ENCODE assay signal across 22 cellular contexts in genomic region chr9:89390578-89390977, GRCh38.
DNase-seq lines count a peak whose midpoint lies in the region; ATAC-seq, FAIRE-seq and TF ChIP-seq lines count a peak whose summit lies in the region.
"Had no signal": no experiment of that assay in that cellular context is flagged by ENCODE, and none has a peak within 500 bp of the region (broad histone marks: within the 10 kb centered on the region; RNA-seq: fewer than 3 reads in every experiment).

No MANE protein-coding gene starts in this region.

- no peak for DNase-seq in natural killer cell treated with Interleukin-12 subunit alpha and Interleukin-12 subunit beta and Interleukin-15 and Interleukin-18, amount 100 ng/mL, for 72 hours (ENCODE audit: low spot score)
- DNase-seq in natural killer cell (no peak), kidney (no peak), MV-4-11 (lab: John Stamatoyannopoulos, UW) (no peak), heart left ventricle (no peak)
- DNase-seq in activated T-helper 1 cell treated with anti-CD3 and anti-CD28 coated beads, Interleukin-12 subunit alpha, Interleukin-12 subunit beta, Interleukin-2, Interleukin-4 antibody, amounts not matched to agents 30 ng/mL and 10 ng/mL and 1 ng/mL, durations not matched to agents 14 hours and 24 hours and 36 hours (ENCODE audit: low spot score): no peak
- DNase-seq: activated CD4-positive, alpha-beta T cell treated with anti-CD3 and anti-CD28 coated beads for 4 hours; Calu3; islet precursor cell; Karpas-422; naive B cell; RPMI8226; substantia nigra; upper lobe of right lung had no signal

- H3K36me3 ChIP-seq in kidney (ENCODE audit: control insufficient read depth in 1 of 2, insufficient read depth in 2 of 2, low read length in 2 of 2) (peaks cover 20 to 33% of the 10 kb centered on the region in 2 donors), heart left ventricle (peaks cover 0 to 95% (median 23%) of the 10 kb centered on the region in 9 donors)
- H3K36me3 ChIP-seq: SJSA1 had no signal

- ATAC-seq in natural killer cell treated with Interleukin-12 subunit alpha and Interleukin-12 subunit beta and Interleukin-15 and Interleukin-18, amount 100 ng/mL, for 72 hours: no peak
- ATAC-seq in natural killer cell (no peak), heart left ventricle (no peak), GM21576 (IDR thresholded peaks at IDR 0.05; ENCODE audit: unreplicated experiment) (no peak)
- ATAC-seq: right cardiac atrium, upper lobe of right lung had no signal

- no peaks in the 10 kb centered on the region for H3K9me3 Mint-ChIP-seq in natural killer cell treated with Interleukin-12 subunit alpha and Interleukin-12 subunit beta and Interleukin-15 and Interleukin-18, amount 100 ng/mL, for 72 hours
- H3K9me3 Mint-ChIP-seq in natural killer cell: no peaks in the 10 kb centered on the region
- H3K9me3 Mint-ChIP-seq in activated T-helper 1 cell treated with anti-CD3 and anti-CD28 coated beads, Interleukin-12 subunit alpha, Interleukin-12 subunit beta, Interleukin-2, Interleukin-4 antibody, amounts not matched to agents 30 ng/mL and 10 ng/mL and 1 ng/mL, durations not matched to agents 14 hours and 24 hours and 36 hours: no peaks in the 10 kb centered on the region
- H3K9me3 Mint-ChIP-seq: activated T-helper 2 cell treated with anti-CD3 and anti-CD28 coated beads, Interferon-gamma antibody, Interleukin-2, Interleukin-4, amounts not matched to agents 10 μg/mL and 5 μg/mL and 100 μg/mL, durations not matched to agents 14 hours and 24 hours and 36 hours; brain; mesothelial cell of epicardium; naive B cell had no signal

- H3K4me1 Mint-ChIP-seq in natural killer cell treated with Interleukin-12 subunit alpha and Interleukin-12 subunit beta and Interleukin-15 and Interleukin-18, amount 100 ng/mL, for 72 hours (ENCODE audit: low read depth in 2 of 2): peaks cover 40 to 41% of the 10 kb centered on the region in 2 donors
- peaks cover 6 to 19% of the 10 kb centered on the region in 2 donors for H3K4me1 Mint-ChIP-seq in natural killer cell
- H3K4me1 Mint-ChIP-seq in activated T-helper 1 cell treated with anti-CD3 and anti-CD28 coated beads, Interleukin-12 subunit alpha, Interleukin-12 subunit beta, Interleukin-2, Interleukin-4 antibody, amounts not matched to agents 30 ng/mL and 10 ng/mL and 1 ng/mL, durations not matched to agents 14 hours and 24 hours and 36 hours (ENCODE audit: low read depth): peaks cover 23% of the 10 kb centered on the region
- H3K4me1 Mint-ChIP-seq: brain, mesothelial cell of epicardium had no signal

- H3K4me1 ChIP-seq in kidney (ENCODE audit: control insufficient read depth in 1 of 2, insufficient read depth in 1 of 2, low read depth in 1 of 2, low read length in 2 of 2) (peaks cover 29 to 32% of the 10 kb centered on the region in 2 donors), heart left ventricle (peaks cover 0 to 22% (median 3%) of the 10 kb centered on the region in 12 donors)
- H3K4me1 ChIP-seq: upper lobe of right lung had no signal

- H3K4me3 ChIP-seq in kidney (ENCODE audit: low read length in 2 of 2) (peak overlapping the region in 1 of 2 donors; percentile 11), heart left ventricle (no peak overlapping the region)
- H3K4me3 ChIP-seq: adrenal gland, BLaER1, SJSA1, upper lobe of right lung had no signal

- H3K9me3 ChIP-seq in kidney (ENCODE audit: control insufficient read depth in 1 of 2, low read length in 2 of 2) (no peaks in the 10 kb centered on the region), heart left ventricle (no peaks in the 10 kb centered on the region)
- H3K9me3 ChIP-seq: adrenal gland, BLaER1, SJSA1, upper lobe of right lung had no signal

- no peak for TF ChIP-seq POLR2A in heart left ventricle (IDR thresholded peaks at IDR 0.05)

- no peak for TF ChIP-seq CTCF in natural killer cell (IDR thresholded peaks at IDR 0.05)
- TF ChIP-seq CTCF in kidney (IDR thresholded peaks at IDR 0.05; ENCODE audit: borderline replicate concordance, extremely low read depth, insufficient read depth): no peak
- TF ChIP-seq CTCF in heart left ventricle (IDR thresholded peaks at IDR 0.05): no peak

- intact Hi-C loops in natural killer cell (cut with micrococcal nuclease): no loop called here
- intact Hi-C loops in activated T-helper 1 cell treated with anti-CD3 and anti-CD28 coated beads, Interleukin-12 subunit alpha, Interleukin-12 subunit beta, Interleukin-2, Interleukin-4 antibody, amounts not matched to agents 30 ng/mL and 10 ng/mL and 1 ng/mL, durations not matched to agents 14 hours and 24 hours and 36 hours (cut with micrococcal nuclease): no loop called here
- intact Hi-C loops in kidney (cut with DNase I): no loop called here
- intact Hi-C loops in heart left ventricle (cut with DNase I): no loop called here

- no peak overlapping the region for H3K9ac ChIP-seq in kidney (ENCODE audit: low read length in 2 of 2)
- H3K9ac ChIP-seq: BLaER1 had no signal

- no peak overlapping the region for H3K4me3 Mint-ChIP-seq in natural killer cell treated with Interleukin-12 subunit alpha and Interleukin-12 subunit beta and Interleukin-15 and Interleukin-18, amount 100 ng/mL, for 72 hours
- H3K4me3 Mint-ChIP-seq in natural killer cell: no peak overlapping the region
- H3K4me3 Mint-ChIP-seq in activated T-helper 1 cell treated with anti-CD3 and anti-CD28 coated beads, Interleukin-12 subunit alpha, Interleukin-12 subunit beta, Interleukin-2, Interleukin-4 antibody, amounts not matched to agents 30 ng/mL and 10 ng/mL and 1 ng/mL, durations not matched to agents 14 hours and 24 hours and 36 hours: no peak overlapping the region
- H3K4me3 Mint-ChIP-seq: brain, mesothelial cell of epicardium, naive B cell had no signal

- no peak for FAIRE-seq in kidney (lab: Jason Lieb, UNC)

- H3K27me3 Mint-ChIP-seq in natural killer cell treated with Interleukin-12 subunit alpha and Interleukin-12 subunit beta and Interleukin-15 and Interleukin-18, amount 100 ng/mL, for 72 hours: no peaks in the 10 kb centered on the region
- H3K27me3 Mint-ChIP-seq in natural killer cell (ENCODE audit: low read depth in 2 of 2): no peaks in the 10 kb centered on the region
- H3K27me3 Mint-ChIP-seq in activated T-helper 1 cell treated with anti-CD3 and anti-CD28 coated beads, Interleukin-12 subunit alpha, Interleukin-12 subunit beta, Interleukin-2, Interleukin-4 antibody, amounts not matched to agents 30 ng/mL and 10 ng/mL and 1 ng/mL, durations not matched to agents 14 hours and 24 hours and 36 hours (ENCODE audit: insufficient read depth): peaks cover 2% of the 10 kb centered on the region
- H3K27me3 Mint-ChIP-seq: brain, naive B cell had no signal

- peak overlapping the region; percentile 86 to 96 for H3K27ac Mint-ChIP-seq in natural killer cell treated with Interleukin-12 subunit alpha and Interleukin-12 subunit beta and Interleukin-15 and Interleukin-18, amount 100 ng/mL, for 72 hours
- peak overlapping the region in 1 of 2 donors; percentile 42 for H3K27ac Mint-ChIP-seq in natural killer cell
- peak overlapping the region; percentile 12 for H3K27ac Mint-ChIP-seq in activated T-helper 1 cell treated with anti-CD3 and anti-CD28 coated beads, Interleukin-12 subunit alpha, Interleukin-12 subunit beta, Interleukin-2, Interleukin-4 antibody, amounts not matched to agents 30 ng/mL and 10 ng/mL and 1 ng/mL, durations not matched to agents 14 hours and 24 hours and 36 hours
- H3K27ac Mint-ChIP-seq: activated T-helper 2 cell treated with anti-CD3 and anti-CD28 coated beads, Interferon-gamma antibody, Interleukin-2, Interleukin-4, amounts not matched to agents 10 μg/mL and 5 μg/mL and 100 μg/mL, durations not matched to agents 14 hours and 24 hours and 36 hours; mesothelial cell of epicardium had no signal

- H3K36me3 Mint-ChIP-seq in natural killer cell treated with Interleukin-12 subunit alpha and Interleukin-12 subunit beta and Interleukin-15 and Interleukin-18, amount 100 ng/mL, for 72 hours: peaks cover 20% of the 10 kb centered on the region
- peaks cover 12% of the 10 kb centered on the region for H3K36me3 Mint-ChIP-seq in natural killer cell
- peaks cover 80% of the 10 kb centered on the region for H3K36me3 Mint-ChIP-seq in activated T-helper 1 cell treated with anti-CD3 and anti-CD28 coated beads, Interleukin-12 subunit alpha, Interleukin-12 subunit beta, Interleukin-2, Interleukin-4 antibody, amounts not matched to agents 30 ng/mL and 10 ng/mL and 1 ng/mL, durations not matched to agents 14 hours and 24 hours and 36 hours (ENCODE audit: low read depth)

- no peaks in the 10 kb centered on the region for H3K27me3 ChIP-seq in heart left ventricle
- H3K27me3 ChIP-seq: adrenal gland, BLaER1, SJSA1, upper lobe of right lung had no signal

- 87 to 93% (median 90%) methylated on average over 5 of the region's 5 CpGs for WGBS in heart left ventricle, 4 donors

- peak overlapping the region; percentile 25 to 54 for H3K27ac ChIP-seq in kidney (ENCODE audit: low read depth in 2 of 2, low read length in 2 of 2)
- H3K27ac ChIP-seq in heart left ventricle: no peak overlapping the region
- H3K27ac ChIP-seq: BLaER1, SJSA1, upper lobe of right lung had no signal

Comparison
In these comparisons a context has a peak if more than half of its experiments do, and no peak if none do; other contexts are left out.
1. H3K27ac ChIP-seq: peak in kidney (2 of 2); none in heart left ventricle (0 of 12).